In the genomic region with DNA sequence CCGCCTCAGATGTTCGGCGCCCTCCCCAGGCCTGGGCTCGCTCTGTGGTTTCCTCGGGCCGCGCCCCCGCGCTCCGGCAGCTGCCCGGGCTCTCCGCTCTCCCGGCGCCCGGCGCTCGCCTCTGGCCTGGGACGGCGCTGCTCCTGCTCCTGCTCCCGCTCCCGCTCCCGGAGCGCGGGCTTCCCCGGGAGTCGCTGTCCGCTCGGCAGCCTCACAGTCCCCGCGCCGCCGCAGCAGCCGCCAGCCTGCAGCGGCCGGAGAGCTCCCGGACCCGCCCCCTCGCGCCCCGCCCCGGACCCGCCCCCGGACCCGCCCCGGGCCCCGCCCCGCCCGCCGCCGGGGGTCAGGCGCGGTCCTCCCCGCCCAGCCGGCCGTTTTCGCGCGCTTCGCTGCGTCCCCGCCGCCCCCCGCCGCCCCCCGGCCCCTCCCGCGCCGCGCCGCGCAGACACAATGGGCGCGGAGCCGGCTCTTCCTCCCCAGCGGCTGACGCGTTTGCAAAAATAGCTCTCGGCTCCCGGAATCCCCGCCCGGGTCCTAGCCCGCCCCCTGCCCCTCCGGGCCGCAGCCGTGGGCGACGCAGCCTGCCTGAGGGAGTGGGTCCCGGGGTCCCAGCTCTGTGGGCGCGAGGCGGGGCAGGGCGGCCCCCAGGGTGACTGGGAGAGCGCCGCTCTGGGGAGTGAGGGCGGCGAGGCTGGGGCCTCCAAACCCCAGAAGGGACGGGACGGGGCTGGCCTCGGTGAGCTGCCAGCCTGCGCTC, we compare ENCODE assay signal across 8 cellular contexts. TPM values are rescaled to one million over a fixed set of nuclear protein-coding genes. Genes with fewer than 3 reads are reported as not detected.
DNase-seq lines count a peak whose midpoint lies in the region; ATAC-seq and TF ChIP-seq lines count a peak whose summit lies in the region.

TSS of gene ARL4C (minus strand) at position 247 of the 757 bp plus-strand sequence. CDS start 495 bp downstream, outside the sequence.

- H3K14ac ChIP-seq in neuronal stem cell (ENCODE audit: low read length): peak within 1 kb of the TSS; percentile 79

- H3K27ac ChIP-seq in RWPE2 (ENCODE audit: poor library complexity, severe bottlenecking): peak within 1 kb of the TSS; percentile 80
- H3K27ac ChIP-seq in neuronal stem cell (replicated peaks; ENCODE audit: low read length): peak within 1 kb of the TSS; percentile 78
- H3K27ac ChIP-seq in vagina: peak within 1 kb of the TSS; percentile 91

- peak within 1 kb of the TSS; percentile 32 for H2BK120ac ChIP-seq in neuronal stem cell (ENCODE audit: low read depth, low read length)

- H3K4me1 ChIP-seq in RWPE2 (ENCODE audit: insufficient read depth, poor library complexity, severe bottlenecking) (peaks cover 8% of the 10 kb centered on the region), neuronal stem cell (ENCODE audit: control insufficient read depth in 2 of 2, insufficient read depth in 1 of 2, low read depth in 1 of 2, low read length in 2 of 2) (peaks cover 9 to 19% of the 10 kb centered on the region in 2 donors), vagina (peaks cover 34% of the 10 kb centered on the region)

- WGBS in neuronal stem cell (ENCODE audit: extremely low coverage in 2 of 2, insufficient read length in 2 of 2, insufficient replicate concordance in 1 of 2), 2 donors: no CpG with 5 or more reads among the region's 100 CpGs

- peak within 1 kb of the TSS; percentile 72 for H3K4ac ChIP-seq in neuronal stem cell (ENCODE audit: low read length)

- peak within 1 kb of the TSS; percentile 97 for H3K9ac ChIP-seq in neuronal stem cell (ENCODE audit: low read depth, low read length, poor library complexity)

- H3K18ac ChIP-seq in neuronal stem cell (ENCODE audit: low read length): peak within 1 kb of the TSS; percentile 97

- H2BK5ac ChIP-seq in neuronal stem cell (ENCODE audit: low read length): peak within 1 kb of the TSS; percentile 92

- H3K36me3 ChIP-seq in RWPE2 (ENCODE audit: low read depth) (peaks cover 34% of the 10 kb centered on the region), neuronal stem cell (replicated peaks in 1 of 2; ENCODE audit: control insufficient read depth in 2 of 2, insufficient read depth in 2 of 2, low read length in 2 of 2) (peaks cover 0 to 2% of the 10 kb centered on the region in 2 donors), vagina (no peaks in the 10 kb centered on the region)

- H3K4me2 ChIP-seq in neuronal stem cell (ENCODE audit: insufficient read depth, low read length, poor library complexity, severe bottlenecking): peak within 1 kb of the TSS; percentile 76

- DNase-seq in CD1c-positive myeloid dendritic cell (ENCODE audit: extremely low spot score): peak; percentile 76
- no peak for DNase-seq in RWPE2 (ENCODE audit: low spot score)
- peak; percentile 61 for DNase-seq in activated naive CD4-positive, alpha-beta T cell treated with anti-CD3 and anti-CD28 coated beads, Interleukin-2, amount 50 U/mL, for 16 hours
- DNase-seq in germinal center (ENCODE audit: low spot score): peak; percentile 79
- DNase-seq in neuronal stem cell (ENCODE audit: low spot score): peak; percentile 77
- DNase-seq in vagina (ENCODE audit: extremely low spot score in 2 of 2): no peak

- peaks cover 5% of the 10 kb centered on the region for H3K79me1 ChIP-seq in neuronal stem cell (ENCODE audit: low read depth, low read length)

- peak within 1 kb of the TSS; percentile 83 for H2BK15ac ChIP-seq in neuronal stem cell (ENCODE audit: low read length)

- ATAC-seq in GM19397 (IDR thresholded peaks at IDR 0.05; ENCODE audit: unreplicated experiment): peak; percentile 53
- ATAC-seq in HG03521 (IDR thresholded peaks at IDR 0.05; ENCODE audit: unreplicated experiment): peak; percentile 44
- peak; percentile 51 for ATAC-seq in RWPE2 (ENCODE audit: low read depth)

- peak within 1 kb of the TSS; percentile 87 for H2AK5ac ChIP-seq in neuronal stem cell (ENCODE audit: low read depth, low read length)

- H3K27me3 ChIP-seq in RWPE2 (ENCODE audit: insufficient read depth, poor library complexity, severe bottlenecking) (no peaks in the 10 kb centered on the region), neuronal stem cell (ENCODE audit: control insufficient read depth in 3 of 3, insufficient read depth in 3 of 3, low read depth in 1 of 3, low read length in 3 of 3) (peaks cover 0 to 37% (median 0%) of the 10 kb centered on the region in 3 experiments), vagina (no peaks in the 10 kb centered on the region)

- H4K91ac ChIP-seq in neuronal stem cell (ENCODE audit: low read depth, low read length, poor library complexity): no peak within 1 kb of the TSS

- peak within 1 kb of the TSS; percentile 86 for H2AFZ ChIP-seq in neuronal stem cell (ENCODE audit: low read length)

- H4K8ac ChIP-seq in neuronal stem cell (ENCODE audit: low read depth, low read length): no peak within 1 kb of the TSS

- peak within 1 kb of the TSS; percentile 92 for H3K23ac ChIP-seq in neuronal stem cell (ENCODE audit: low read depth, low read length, poor library complexity)

- TF ChIP-seq CTCF in RWPE2 (IDR thresholded peaks at IDR 0.05; ENCODE audit: poor library complexity, severe bottlenecking) (no peak), vagina (IDR thresholded peaks at IDR 0.05) (no peak)

- H2BK12ac ChIP-seq in neuronal stem cell (ENCODE audit: low read length): peak within 1 kb of the TSS; percentile 89

- intact Hi-C loops in vagina (cut with DNase I): loop anchor here (10.0 kb wide), 1 partner anchor 212 kb away; no protein-coding TSS in a partner anchor

- no peaks in the 10 kb centered on the region for H3K9me3 ChIP-seq in RWPE2 (ENCODE audit: severe bottlenecking)
- no peaks in the 10 kb centered on the region for H3K9me3 ChIP-seq in neuronal stem cell (replicated peaks in 1 of 2; ENCODE audit: control insufficient read depth in 2 of 2, insufficient read depth in 1 of 2, low read depth in 1 of 2, low read length in 2 of 2)
- H3K9me3 ChIP-seq in vagina: no peaks in the 10 kb centered on the region

- H3K4me3 ChIP-seq in RWPE2 (ENCODE audit: severe bottlenecking) (peak within 1 kb of the TSS; percentile 99), neuronal stem cell (ENCODE audit: low read length in 2 of 2) (peak within 1 kb of the TSS; percentile 73 to 93), vagina (peak within 1 kb of the TSS; percentile 72 to 76)

- TF ChIP-seq POLR2A in vagina (IDR thresholded peaks at IDR 0.05): peak; percentile 33 to 60

RNA-seq across cellular contexts. Expression of gene ARL4C, which starts in this region (rescaled TPM):
- polyA plus RNA-seq in neuronal stem cell (2013, experiment 1 of 2): 123 TPM
- polyA plus RNA-seq in neuronal stem cell (2013, experiment 2 of 2): 127 TPM
- total RNA-seq in vagina: 17.4 TPM

Comparison
In these comparisons a context has a peak if more than half of its experiments do, and no peak if none do; other contexts are left out.
1. DNase-seq: peak in CD1c-positive myeloid dendritic cell (single experiment), activated naive CD4-positive, alpha-beta T cell treated with anti-CD3 and anti-CD28 coated beads, Interleukin-2, amount 50 U/mL, for 16 hours (single experiment), germinal center (single experiment) and neuronal stem cell (single experiment); none in RWPE2 (single experiment) and vagina (0 of 2).
2. Peak in every context shown above with its lines, with median percentiles within 50 percentile points of each other: ATAC-seq, H3K27ac ChIP-seq and H3K4me3 ChIP-seq.